Comparison of ENCODE assay signal across 1 cellular context in genomic region chr2:170236639-170237037, GRCh38.
TF ChIP-seq lines count a peak whose summit lies in the region.

No MANE protein-coding gene starts in this region.

TF ChIP-seq in K562, 482 proteins besides CTCF, POLR2A, EP300 and RAD21:
- TF ChIP-seq PYGO2 (tag; IDR thresholded peaks at IDR 0.05) (no peak), BRD4 (IDR thresholded peaks at IDR 0.05) (peak; percentile 7; the same call in 1 of the 2 replicates), GTF2E2 (tag; IDR thresholded peaks at IDR 0.05) (0 out of 2 replicates have a peak, but pooled peaks have one; percentile 31), ZBTB8A (IDR thresholded peaks at IDR 0.05; ENCODE audit: partially characterized antibody) (no peak), MECOM (CRISPR knock-in tag; IDR thresholded peaks at IDR 0.05) (0 out of 2 replicates have a peak, but pooled peaks have one; percentile 11), DDX20 (tag; IDR thresholded peaks at IDR 0.05; ENCODE audit: low read depth) (peak; percentile 4; the same call in 1 of the 2 replicates), DNMT1 (IDR thresholded peaks at IDR 0.05) (no peak), KLF6 (CRISPR knock-in tag; IDR thresholded peaks at IDR 0.05; ENCODE audit: borderline replicate concordance) (peak; percentile 58; the same call in 1 of the 2 replicates), MAZ (CRISPR knock-in tag; conservative IDR thresholded peaks at IDR 0.05 in 1 of 2, IDR thresholded peaks at IDR 0.05 in 1 of 2) (0 out of 4 replicates have a peak, but pooled peaks of 1 of the 2 experiments have one; percentile 2), POLR2H (tag; IDR thresholded peaks at IDR 0.05; ENCODE audit: low read depth) (0 out of 2 replicates have a peak, but pooled peaks have one; percentile 7), ZNF174 (CRISPR knock-in tag; IDR thresholded peaks at IDR 0.05) (no peak), ID3 (CRISPR knock-in tag; IDR thresholded peaks at IDR 0.05) (no peak), ID3 (tag; IDR thresholded peaks at IDR 0.05) (peak; percentile 81; the same call in 1 of the 2 replicates), GATA2 (CRISPR knock-in tag; IDR thresholded peaks at IDR 0.05) (peak; percentile 65)
